ENCODE assay signal across 35 cellular contexts in the genomic region with DNA sequence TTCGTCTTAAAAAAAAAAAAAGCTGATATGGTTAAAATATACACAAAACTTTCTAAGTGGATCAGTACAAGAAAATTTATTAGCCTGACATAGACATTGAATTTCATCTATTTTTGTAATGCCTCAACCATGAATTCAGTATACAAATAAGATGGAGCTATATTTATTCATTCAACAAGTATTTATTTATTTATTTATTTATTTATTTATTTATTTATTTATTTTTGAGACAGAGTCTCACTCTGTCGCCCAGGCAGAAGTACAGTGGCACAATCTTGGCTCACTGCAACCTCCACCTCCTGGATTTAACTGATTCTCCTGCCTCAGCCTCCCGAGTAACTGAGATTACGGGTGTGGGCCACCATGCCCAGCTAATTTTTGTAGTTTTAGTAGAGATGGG.
"Had no signal": no experiment of that assay in that cellular context is flagged by ENCODE, and none has a peak within 500 bp of the region (broad histone marks: within the 10 kb centered on the region; RNA-seq: fewer than 3 reads in every experiment).

No MANE protein-coding gene starts in this region.

- H3K9me3 ChIP-seq: MG63 had no signal

- H3K36me3 ChIP-seq: MG63 had no signal

- H3K4me3 ChIP-seq: MG63 had no signal

- DNase-seq: MG63, MM.1S, MV-4-11, NCI-H1048, NCI-H1092, NCI-H1092 treated with DMSO at 0.1 percent for 48 hours, NCI-H1105, NCI-H1105 treated with DMSO at 0.1 percent for 48 hours, NCI-H1417, NCI-H1417 treated with DMSO at 0.1 percent for 48 hours, NCI-H1436, NCI-H1436 treated with DMSO at 0.1 percent for 48 hours, NCI-H146, NCI-H1694, NCI-H1694 treated with DMSO at 0.1 percent for 48 hours, NCI-H187, NCI-H187 treated with DMSO at 0.1 percent for 48 hours, NCI-H1930, NCI-H2029, NCI-H2029 treated with DMSO at 0.1 percent for 48 hours, NCI-H2081, NCI-H2081 treated with DMSO at 0.1 percent for 48 hours, NCI-H2107, NCI-H2171, NCI-H2171 treated with DMSO at 0.1 percent for 48 hours, NCI-H2227 treated with DMSO at 0.1 percent for 48 hours, NCI-H226, NCI-H345, NCI-H446, NCI-H446 treated with DMSO at 0.1 percent for 48 hours, NCI-H510A, NCI-H510A treated with DMSO at 0.1 percent for 48 hours, NCI-H524, NCI-H524 treated with DMSO at 0.1 percent for 48 hours, NCI-H526 had no signal
